1 cellular context compared by ENCODE assay signal in the genomic region with DNA sequence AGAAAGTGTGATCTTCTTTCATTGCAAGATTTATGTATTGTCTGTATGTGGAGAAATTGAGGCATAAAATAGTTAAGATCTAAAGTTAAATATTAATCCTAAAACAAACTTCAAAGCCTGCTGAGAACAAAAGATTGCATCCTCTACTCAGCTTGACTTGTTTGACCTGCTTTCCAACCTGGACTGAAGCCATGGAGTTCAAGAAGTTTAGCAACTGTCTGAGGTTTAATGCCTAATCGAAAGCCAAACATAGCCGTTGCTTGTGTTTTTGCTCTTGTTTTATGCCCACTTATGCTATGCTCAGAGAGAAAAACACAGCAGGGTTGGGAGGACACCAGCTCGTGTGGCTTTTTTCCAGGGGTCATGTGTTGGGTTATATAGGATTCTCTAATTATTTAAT.
TF ChIP-seq lines count a peak whose summit lies in the region.

No MANE protein-coding gene starts in this region.

TF ChIP-seq in HepG2, 621 proteins besides CTCF, POLR2A, EP300 and RAD21 (continued from another document and continues in another):
- TF ChIP-seq, protein P1, sequence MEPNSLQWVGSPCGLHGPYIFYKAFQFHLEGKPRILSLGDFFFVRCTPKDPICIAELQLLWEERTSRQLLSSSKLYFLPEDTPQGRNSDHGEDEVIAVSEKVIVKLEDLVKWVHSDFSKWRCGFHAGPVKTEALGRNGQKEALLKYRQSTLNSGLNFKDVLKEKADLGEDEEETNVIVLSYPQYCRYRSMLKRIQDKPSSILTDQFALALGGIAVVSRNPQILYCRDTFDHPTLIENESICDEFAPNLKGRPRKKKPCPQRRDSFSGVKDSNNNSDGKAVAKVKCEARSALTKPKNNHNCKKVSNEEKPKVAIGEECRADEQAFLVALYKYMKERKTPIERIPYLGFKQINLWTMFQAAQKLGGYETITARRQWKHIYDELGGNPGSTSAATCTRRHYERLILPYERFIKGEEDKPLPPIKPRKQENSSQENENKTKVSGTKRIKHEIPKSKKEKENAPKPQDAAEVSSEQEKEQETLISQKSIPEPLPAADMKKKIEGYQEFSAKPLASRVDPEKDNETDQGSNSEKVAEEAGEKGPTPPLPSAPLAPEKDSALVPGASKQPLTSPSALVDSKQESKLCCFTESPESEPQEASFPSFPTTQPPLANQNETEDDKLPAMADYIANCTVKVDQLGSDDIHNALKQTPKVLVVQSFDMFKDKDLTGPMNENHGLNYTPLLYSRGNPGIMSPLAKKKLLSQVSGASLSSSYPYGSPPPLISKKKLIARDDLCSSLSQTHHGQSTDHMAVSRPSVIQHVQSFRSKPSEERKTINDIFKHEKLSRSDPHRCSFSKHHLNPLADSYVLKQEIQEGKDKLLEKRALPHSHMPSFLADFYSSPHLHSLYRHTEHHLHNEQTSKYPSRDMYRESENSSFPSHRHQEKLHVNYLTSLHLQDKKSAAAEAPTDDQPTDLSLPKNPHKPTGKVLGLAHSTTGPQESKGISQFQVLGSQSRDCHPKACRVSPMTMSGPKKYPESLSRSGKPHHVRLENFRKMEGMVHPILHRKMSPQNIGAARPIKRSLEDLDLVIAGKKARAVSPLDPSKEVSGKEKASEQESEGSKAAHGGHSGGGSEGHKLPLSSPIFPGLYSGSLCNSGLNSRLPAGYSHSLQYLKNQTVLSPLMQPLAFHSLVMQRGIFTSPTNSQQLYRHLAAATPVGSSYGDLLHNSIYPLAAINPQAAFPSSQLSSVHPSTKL (CRISPR knock-in tag; IDR thresholded peaks at IDR 0.05): peak; percentile 84
- TF ChIP-seq ZNF549 (CRISPR knock-in tag; IDR thresholded peaks at IDR 0.05) (no peak), NFE2L1 (CRISPR knock-in tag; IDR thresholded peaks at IDR 0.05; ENCODE audit: borderline replicate concordance) (no peak), NBN (conservative IDR thresholded peaks at IDR 0.05) (no peak), BORCS8-MEF2B (CRISPR knock-in tag; IDR thresholded peaks at IDR 0.05) (no peak), HNRNPUL1 (IDR thresholded peaks at IDR 0.05; ENCODE audit: low read depth, low read length) (no peak), TEAD2 (CRISPR knock-in tag; IDR thresholded peaks at IDR 0.05) (no peak), ZNF546 (CRISPR knock-in tag; conservative IDR thresholded peaks at IDR 0.05) (no peak), ZNF446 (CRISPR knock-in tag; IDR thresholded peaks at IDR 0.05) (no peak), ARNTL (CRISPR knock-in tag; IDR thresholded peaks at IDR 0.05) (no peak), ZNF235 (CRISPR knock-in tag; IDR thresholded peaks at IDR 0.05; ENCODE audit: borderline replicate concordance) (no peak), HMG20A (CRISPR knock-in tag; IDR thresholded peaks at IDR 0.05; ENCODE audit: borderline replicate concordance) (peak; percentile 74; the same call in 1 of the 2 replicates), KMT2B (CRISPR knock-in tag; IDR thresholded peaks at IDR 0.05) (no peak), KDM3A (CRISPR knock-in tag; IDR thresholded peaks at IDR 0.05; ENCODE audit: low read depth) (no peak), NFRKB (IDR thresholded peaks at IDR 0.05) (no peak), RFX1 (IDR thresholded peaks at IDR 0.05) (no peak), ARNT2 (CRISPR knock-in tag; IDR thresholded peaks at IDR 0.05; ENCODE audit: low read depth) (no peak), PTBP1 (IDR thresholded peaks at IDR 0.05; ENCODE audit: low read depth, low read length, poor library complexity, severe bottlenecking) (no peak), ZKSCAN8 (CRISPR knock-in tag; IDR thresholded peaks at IDR 0.05; ENCODE audit: borderline replicate concordance) (no peak), ZSCAN9 (CRISPR knock-in tag; IDR thresholded peaks at IDR 0.05; ENCODE audit: borderline replicate concordance) (no peak)
- TF ChIP-seq, protein P2, sequence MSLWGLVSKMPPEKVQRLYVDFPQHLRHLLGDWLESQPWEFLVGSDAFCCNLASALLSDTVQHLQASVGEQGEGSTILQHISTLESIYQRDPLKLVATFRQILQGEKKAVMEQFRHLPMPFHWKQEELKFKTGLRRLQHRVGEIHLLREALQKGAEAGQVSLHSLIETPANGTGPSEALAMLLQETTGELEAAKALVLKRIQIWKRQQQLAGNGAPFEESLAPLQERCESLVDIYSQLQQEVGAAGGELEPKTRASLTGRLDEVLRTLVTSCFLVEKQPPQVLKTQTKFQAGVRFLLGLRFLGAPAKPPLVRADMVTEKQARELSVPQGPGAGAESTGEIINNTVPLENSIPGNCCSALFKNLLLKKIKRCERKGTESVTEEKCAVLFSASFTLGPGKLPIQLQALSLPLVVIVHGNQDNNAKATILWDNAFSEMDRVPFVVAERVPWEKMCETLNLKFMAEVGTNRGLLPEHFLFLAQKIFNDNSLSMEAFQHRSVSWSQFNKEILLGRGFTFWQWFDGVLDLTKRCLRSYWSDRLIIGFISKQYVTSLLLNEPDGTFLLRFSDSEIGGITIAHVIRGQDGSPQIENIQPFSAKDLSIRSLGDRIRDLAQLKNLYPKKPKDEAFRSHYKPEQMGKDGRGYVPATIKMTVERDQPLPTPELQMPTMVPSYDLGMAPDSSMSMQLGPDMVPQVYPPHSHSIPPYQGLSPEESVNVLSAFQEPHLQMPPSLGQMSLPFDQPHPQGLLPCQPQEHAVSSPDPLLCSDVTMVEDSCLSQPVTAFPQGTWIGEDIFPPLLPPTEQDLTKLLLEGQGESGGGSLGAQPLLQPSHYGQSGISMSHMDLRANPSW (CRISPR knock-in tag; IDR thresholded peaks at IDR 0.05; ENCODE audit: borderline replicate concordance): no peak
- TF ChIP-seq, protein P3, sequence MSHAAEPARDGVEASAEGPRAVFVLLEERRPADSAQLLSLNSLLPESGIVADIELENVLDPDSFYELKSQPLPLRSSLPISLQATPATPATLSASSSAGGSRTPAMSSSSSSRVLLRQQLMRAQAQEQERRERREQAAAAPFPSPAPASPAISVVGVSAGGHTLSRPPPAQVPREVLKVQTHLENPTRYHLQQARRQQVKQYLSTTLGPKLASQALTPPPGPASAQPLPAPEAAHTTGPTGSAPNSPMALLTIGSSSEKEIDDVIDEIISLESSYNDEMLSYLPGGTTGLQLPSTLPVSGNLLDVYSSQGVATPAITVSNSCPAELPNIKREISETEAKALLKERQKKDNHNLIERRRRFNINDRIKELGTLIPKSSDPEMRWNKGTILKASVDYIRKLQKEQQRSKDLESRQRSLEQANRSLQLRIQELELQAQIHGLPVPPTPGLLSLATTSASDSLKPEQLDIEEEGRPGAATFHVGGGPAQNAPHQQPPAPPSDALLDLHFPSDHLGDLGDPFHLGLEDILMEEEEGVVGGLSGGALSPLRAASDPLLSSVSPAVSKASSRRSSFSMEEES (CRISPR knock-in tag; IDR thresholded peaks at IDR 0.05): no peak
- TF ChIP-seq, protein P4, sequence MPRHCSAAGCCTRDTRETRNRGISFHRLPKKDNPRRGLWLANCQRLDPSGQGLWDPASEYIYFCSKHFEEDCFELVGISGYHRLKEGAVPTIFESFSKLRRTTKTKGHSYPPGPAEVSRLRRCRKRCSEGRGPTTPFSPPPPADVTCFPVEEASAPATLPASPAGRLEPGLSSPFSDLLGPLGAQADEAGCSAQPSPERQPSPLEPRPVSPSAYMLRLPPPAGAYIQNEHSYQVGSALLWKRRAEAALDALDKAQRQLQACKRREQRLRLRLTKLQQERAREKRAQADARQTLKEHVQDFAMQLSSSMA (CRISPR knock-in tag; IDR thresholded peaks at IDR 0.05): no peak
- TF ChIP-seq, protein P5, sequence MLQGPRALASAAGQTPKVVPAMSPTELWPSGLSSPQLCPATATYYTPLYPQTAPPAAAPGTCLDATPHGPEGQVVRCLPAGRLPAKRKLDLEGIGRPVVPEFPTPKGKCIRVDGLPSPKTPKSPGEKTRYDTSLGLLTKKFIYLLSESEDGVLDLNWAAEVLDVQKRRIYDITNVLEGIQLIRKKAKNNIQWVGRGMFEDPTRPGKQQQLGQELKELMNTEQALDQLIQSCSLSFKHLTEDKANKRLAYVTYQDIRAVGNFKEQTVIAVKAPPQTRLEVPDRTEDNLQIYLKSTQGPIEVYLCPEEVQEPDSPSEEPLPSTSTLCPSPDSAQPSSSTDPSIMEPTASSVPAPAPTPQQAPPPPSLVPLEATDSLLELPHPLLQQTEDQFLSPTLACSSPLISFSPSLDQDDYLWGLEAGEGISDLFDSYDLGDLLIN (CRISPR knock-in tag; IDR thresholded peaks at IDR 0.05; ENCODE audit: borderline replicate concordance): no peak
- TF ChIP-seq, protein P6, sequence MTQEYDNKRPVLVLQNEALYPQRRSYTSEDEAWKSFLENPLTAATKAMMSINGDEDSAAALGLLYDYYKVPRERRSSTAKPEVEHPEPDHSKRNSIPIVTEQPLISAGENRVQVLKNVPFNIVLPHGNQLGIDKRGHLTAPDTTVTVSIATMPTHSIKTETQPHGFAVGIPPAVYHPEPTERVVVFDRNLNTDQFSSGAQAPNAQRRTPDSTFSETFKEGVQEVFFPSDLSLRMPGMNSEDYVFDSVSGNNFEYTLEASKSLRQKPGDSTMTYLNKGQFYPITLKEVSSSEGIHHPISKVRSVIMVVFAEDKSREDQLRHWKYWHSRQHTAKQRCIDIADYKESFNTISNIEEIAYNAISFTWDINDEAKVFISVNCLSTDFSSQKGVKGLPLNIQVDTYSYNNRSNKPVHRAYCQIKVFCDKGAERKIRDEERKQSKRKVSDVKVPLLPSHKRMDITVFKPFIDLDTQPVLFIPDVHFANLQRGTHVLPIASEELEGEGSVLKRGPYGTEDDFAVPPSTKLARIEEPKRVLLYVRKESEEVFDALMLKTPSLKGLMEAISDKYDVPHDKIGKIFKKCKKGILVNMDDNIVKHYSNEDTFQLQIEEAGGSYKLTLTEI (CRISPR knock-in tag; conservative IDR thresholded peaks at IDR 0.05): no peak
- TF ChIP-seq, protein P7, sequence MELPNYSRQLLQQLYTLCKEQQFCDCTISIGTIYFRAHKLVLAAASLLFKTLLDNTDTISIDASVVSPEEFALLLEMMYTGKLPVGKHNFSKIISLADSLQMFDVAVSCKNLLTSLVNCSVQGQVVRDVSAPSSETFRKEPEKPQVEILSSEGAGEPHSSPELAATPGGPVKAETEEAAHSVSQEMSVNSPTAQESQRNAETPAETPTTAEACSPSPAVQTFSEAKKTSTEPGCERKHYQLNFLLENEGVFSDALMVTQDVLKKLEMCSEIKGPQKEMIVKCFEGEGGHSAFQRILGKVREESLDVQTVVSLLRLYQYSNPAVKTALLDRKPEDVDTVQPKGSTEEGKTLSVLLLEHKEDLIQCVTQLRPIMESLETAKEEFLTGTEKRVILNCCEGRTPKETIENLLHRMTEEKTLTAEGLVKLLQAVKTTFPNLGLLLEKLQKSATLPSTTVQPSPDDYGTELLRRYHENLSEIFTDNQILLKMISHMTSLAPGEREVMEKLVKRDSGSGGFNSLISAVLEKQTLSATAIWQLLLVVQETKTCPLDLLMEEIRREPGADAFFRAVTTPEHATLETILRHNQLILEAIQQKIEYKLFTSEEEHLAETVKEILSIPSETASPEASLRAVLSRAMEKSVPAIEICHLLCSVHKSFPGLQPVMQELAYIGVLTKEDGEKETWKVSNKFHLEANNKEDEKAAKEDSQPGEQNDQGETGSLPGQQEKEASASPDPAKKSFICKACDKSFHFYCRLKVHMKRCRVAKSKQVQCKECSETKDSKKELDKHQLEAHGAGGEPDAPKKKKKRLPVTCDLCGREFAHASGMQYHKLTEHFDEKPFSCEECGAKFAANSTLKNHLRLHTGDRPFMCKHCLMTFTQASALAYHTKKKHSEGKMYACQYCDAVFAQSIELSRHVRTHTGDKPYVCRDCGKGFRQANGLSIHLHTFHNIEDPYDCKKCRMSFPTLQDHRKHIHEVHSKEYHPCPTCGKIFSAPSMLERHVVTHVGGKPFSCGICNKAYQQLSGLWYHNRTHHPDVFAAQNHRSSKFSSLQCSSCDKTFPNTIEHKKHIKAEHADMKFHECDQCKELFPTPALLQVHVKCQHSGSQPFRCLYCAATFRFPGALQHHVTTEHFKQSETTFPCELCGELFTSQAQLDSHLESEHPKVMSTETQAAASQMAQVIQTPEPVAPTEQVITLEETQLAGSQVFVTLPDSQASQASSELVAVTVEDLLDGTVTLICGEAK (IDR thresholded peaks at IDR 0.05): no peak
- TF ChIP-seq, protein P7 (CRISPR knock-in tag; IDR thresholded peaks at IDR 0.05): no peak
- TF ChIP-seq, protein P8, sequence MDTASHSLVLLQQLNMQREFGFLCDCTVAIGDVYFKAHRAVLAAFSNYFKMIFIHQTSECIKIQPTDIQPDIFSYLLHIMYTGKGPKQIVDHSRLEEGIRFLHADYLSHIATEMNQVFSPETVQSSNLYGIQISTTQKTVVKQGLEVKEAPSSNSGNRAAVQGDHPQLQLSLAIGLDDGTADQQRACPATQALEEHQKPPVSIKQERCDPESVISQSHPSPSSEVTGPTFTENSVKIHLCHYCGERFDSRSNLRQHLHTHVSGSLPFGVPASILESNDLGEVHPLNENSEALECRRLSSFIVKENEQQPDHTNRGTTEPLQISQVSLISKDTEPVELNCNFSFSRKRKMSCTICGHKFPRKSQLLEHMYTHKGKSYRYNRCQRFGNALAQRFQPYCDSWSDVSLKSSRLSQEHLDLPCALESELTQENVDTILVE (CRISPR knock-in tag; IDR thresholded peaks at IDR 0.05): no peak
